Comparison of ENCODE assay signal across 20 cellular contexts in the genomic region with DNA sequence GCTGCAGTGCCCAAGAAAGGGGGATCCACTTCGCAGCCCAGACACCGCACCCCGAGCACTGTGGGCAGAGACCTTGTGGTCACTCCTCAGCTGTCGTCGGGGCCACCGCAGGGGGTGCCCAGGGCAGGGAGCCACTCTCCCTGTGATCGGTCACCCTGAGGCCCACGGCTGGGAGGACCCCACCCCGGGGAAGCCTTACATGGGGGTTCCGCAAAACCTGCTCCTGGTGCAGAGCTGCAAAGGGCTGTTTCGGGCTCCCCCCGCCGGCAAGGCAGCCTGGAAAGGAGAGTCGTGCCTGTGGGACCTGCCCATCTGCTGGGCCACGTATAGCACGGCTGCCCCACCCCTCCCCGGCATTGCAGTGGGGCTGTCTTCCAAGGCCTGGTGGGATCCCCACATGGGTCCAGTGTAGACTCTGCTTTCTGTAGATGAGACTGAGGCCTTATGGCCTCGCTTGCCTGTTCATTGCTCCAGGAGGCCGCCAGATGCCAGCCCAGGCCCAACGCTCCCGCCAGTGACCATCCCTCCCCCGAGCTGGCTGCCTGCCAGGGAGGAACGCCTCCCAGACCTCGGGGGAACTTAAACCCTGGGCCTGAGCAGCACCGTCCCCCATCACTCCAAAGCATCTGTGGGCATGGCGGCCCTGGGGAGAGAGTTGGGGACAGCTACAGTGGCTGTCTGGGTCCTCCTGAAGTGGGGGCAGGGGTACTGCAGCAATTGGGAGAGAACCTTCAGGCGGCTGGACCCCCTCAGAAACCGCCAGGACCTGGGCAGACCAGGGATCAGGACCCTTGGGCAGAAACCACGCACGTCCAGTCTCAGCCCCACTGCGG. TPM values are rescaled to one million over a fixed set of nuclear protein-coding genes. Genes with fewer than 3 reads are reported as not detected.
DNase-seq lines count a peak whose midpoint lies in the region; ATAC-seq, FAIRE-seq and TF ChIP-seq lines count a peak whose summit lies in the region.
"Had no signal": no experiment of that assay in that cellular context is flagged by ENCODE, and none has a peak within 500 bp of the region (broad histone marks: within the 10 kb centered on the region; RNA-seq: fewer than 3 reads in every experiment).

No MANE protein-coding gene starts in this region.

- peaks cover 6% of the 10 kb centered on the region for H3K4me1 Mint-ChIP-seq in T-helper 1 cell treated with Interleukin-12 subunit alpha and Interleukin-12 subunit beta and Interleukin-4 antibody, amounts not matched to agents 30 μg/mL and 1 μg/mL, for 36 hours (ENCODE audit: low read depth)
- H3K4me1 Mint-ChIP-seq in astrocyte (ENCODE audit: low read depth, unreplicated experiment) = no peaks in the 10 kb centered on the region

- no peak for ATAC-seq in upper lobe of right lung
- ATAC-seq in left lobe of liver = no peak
- ATAC-seq: left lung, PC-3, WTC11 had no signal

- no peaks in the 10 kb centered on the region for H3K36me3 ChIP-seq in astrocyte (ENCODE audit: insufficient read depth, low read length)
- no peaks in the 10 kb centered on the region for H3K36me3 ChIP-seq in upper lobe of right lung
- H3K36me3 ChIP-seq: transverse colon had no signal

- H4K20me1 ChIP-seq in astrocyte (ENCODE audit: insufficient read depth, low read length) = peaks cover 17% of the 10 kb centered on the region

- H3K27ac ChIP-seq in astrocyte (ENCODE audit: low read depth, low read length) (no peak overlapping the region), upper lobe of right lung (peak overlapping the region; percentile 24)
- H3K27ac ChIP-seq: GM23248, transverse colon had no signal

- H3K36me3 Mint-ChIP-seq in T-helper 1 cell treated with Interleukin-12 subunit alpha and Interleukin-12 subunit beta and Interleukin-4 antibody, amounts not matched to agents 30 μg/mL and 1 μg/mL, for 36 hours (ENCODE audit: low read depth) = no peaks in the 10 kb centered on the region
- no peaks in the 10 kb centered on the region for H3K36me3 Mint-ChIP-seq in astrocyte (ENCODE audit: low read depth, unreplicated experiment)
- H3K36me3 Mint-ChIP-seq: WTC11 had no signal

- no peak overlapping the region for H3K4me2 ChIP-seq in astrocyte (ENCODE audit: low read length)

- H3K9ac ChIP-seq in astrocyte (ENCODE audit: low read length) = no peak overlapping the region
- H3K9ac ChIP-seq: GM23248 had no signal

- H3K4me1 ChIP-seq in astrocyte (ENCODE audit: insufficient read depth, low read length) (peaks cover 22% of the 10 kb centered on the region), upper lobe of right lung (peaks cover 12% of the 10 kb centered on the region)

- H3K27me3 Mint-ChIP-seq in T-helper 1 cell treated with Interleukin-12 subunit alpha and Interleukin-12 subunit beta and Interleukin-4 antibody, amounts not matched to agents 30 μg/mL and 1 μg/mL, for 36 hours (ENCODE audit: low read depth) = no peaks in the 10 kb centered on the region
- no peaks in the 10 kb centered on the region for H3K27me3 Mint-ChIP-seq in astrocyte (ENCODE audit: low read depth, unreplicated experiment)

- H3K27me3 ChIP-seq in astrocyte (ENCODE audit: insufficient read depth, low read length) = no peaks in the 10 kb centered on the region
- no peaks in the 10 kb centered on the region for H3K27me3 ChIP-seq in upper lobe of right lung
- H3K27me3 ChIP-seq: transverse colon had no signal

- no peak overlapping the region for H3K4me3 ChIP-seq in astrocyte (ENCODE audit: insufficient read depth, low read depth, low read length)
- H3K4me3 ChIP-seq in upper lobe of right lung = no peak overlapping the region
- H3K4me3 ChIP-seq: GM23248, transverse colon had no signal

- H3K9me3 Mint-ChIP-seq in T-helper 1 cell treated with Interleukin-12 subunit alpha and Interleukin-12 subunit beta and Interleukin-4 antibody, amounts not matched to agents 30 μg/mL and 1 μg/mL, for 36 hours = no peaks in the 10 kb centered on the region
- H3K9me3 Mint-ChIP-seq in astrocyte (ENCODE audit: unreplicated experiment) = no peaks in the 10 kb centered on the region
- H3K9me3 Mint-ChIP-seq: WTC11 had no signal

- H3K27ac Mint-ChIP-seq in T-helper 1 cell treated with Interleukin-12 subunit alpha and Interleukin-12 subunit beta and Interleukin-4 antibody, amounts not matched to agents 30 μg/mL and 1 μg/mL, for 36 hours = no peak overlapping the region
- no peak overlapping the region for H3K27ac Mint-ChIP-seq in astrocyte (ENCODE audit: unreplicated experiment)
- H3K27ac Mint-ChIP-seq: WTC11 had no signal

- TF ChIP-seq CTCF in astrocyte (IDR thresholded peaks at IDR 0.05; ENCODE audit: insufficient read depth, low read depth, low read length) (no peak), upper lobe of right lung (IDR thresholded peaks at IDR 0.05) (no peak)

- H3K9me3 ChIP-seq in astrocyte (ENCODE audit: insufficient read depth, low read depth, low read length) = no peaks in the 10 kb centered on the region
- no peaks in the 10 kb centered on the region for H3K9me3 ChIP-seq in upper lobe of right lung
- H3K9me3 ChIP-seq: left lung, transverse colon had no signal

- peaks cover 10% of the 10 kb centered on the region for H3K79me2 ChIP-seq in astrocyte (ENCODE audit: insufficient read depth, low read length)

- intact Hi-C loops in upper lobe of right lung (cut with DNase I) = no loop called here

- no peak for FAIRE-seq in astrocyte (lab: Jason Lieb, UNC)
- FAIRE-seq: A204.1, G401.6, GM12891, small intestine had no signal

- peak overlapping the region; percentile 10 for H3K4me3 Mint-ChIP-seq in T-helper 1 cell treated with Interleukin-12 subunit alpha and Interleukin-12 subunit beta and Interleukin-4 antibody, amounts not matched to agents 30 μg/mL and 1 μg/mL, for 36 hours
- H3K4me3 Mint-ChIP-seq in astrocyte (ENCODE audit: unreplicated experiment) = peak overlapping the region; percentile 54

- DNase-seq in T-helper 1 cell (no peak), NCI-H524 (lab: John Stamatoyannopoulos, UW) (peak; percentile 86 to 88), astrocyte (ENCODE audit: low read depth) (no peak), upper lobe of right lung (no peak), T-helper 2 cell (no peak), left lobe of liver (ENCODE audit: low spot score) (no peak), medulla oblongata (ENCODE audit: extremely low spot score) (no peak)
- DNase-seq: activated effector memory CD4-positive, alpha-beta T cell treated with anti-CD3 and anti-CD28 coated beads, Interleukin-2, amount 50 U/mL, for 16 hours; cerebellar nuclear complex; GM23248; NCI-H446 treated with DMSO at 0.1 percent for 48 hours; PC-3; small intestine; transverse colon had no signal

- H2AFZ ChIP-seq in astrocyte (ENCODE audit: low read depth, low read length) = no peak overlapping the region
- H2AFZ ChIP-seq: GM23248 had no signal

RNA-seq across cellular contexts. Expression of a gene that starts 1.6 kb away (rescaled TPM):
- 14.0 and 17.4 TPM in 2 replicates for total RNA-seq in astrocyte
- total RNA-seq in upper lobe of right lung = 15.5 TPM
- total RNA-seq in left lobe of liver = 13.8 TPM

RNA-seq across cellular contexts. Expression of a gene that starts 8.3 kb away (rescaled TPM):
- total RNA-seq in astrocyte = 2.7 and 4.2 TPM in 2 replicates
- total RNA-seq in upper lobe of right lung = 10.0 TPM
- 2.1 TPM for total RNA-seq in left lobe of liver

RNA-seq across cellular contexts. Expression of a gene that starts 34.8 kb away (rescaled TPM):
- total RNA-seq in astrocyte (13.8 and 18.6 TPM in 2 replicates), upper lobe of right lung (7.2 TPM), left lobe of liver (7.2 TPM)

RNA-seq across cellular contexts. Expression of a gene that starts 37.8 kb away (rescaled TPM):
- total RNA-seq in astrocyte = 52.6 and 59.4 TPM in 2 replicates
- total RNA-seq in upper lobe of right lung = 27.3 TPM
- total RNA-seq in left lobe of liver = 4.8 TPM

RNA-seq across cellular contexts. Expression of a gene that starts 45.3 kb away (rescaled TPM):
- total RNA-seq in astrocyte (71.5 and 71.7 TPM in 2 replicates), upper lobe of right lung (36.4 TPM), left lobe of liver (39.5 TPM)

Comparison
In these comparisons a context has a peak if more than half of its experiments do, and no peak if none do; other contexts are left out.
1. DNase-seq: peak in NCI-H524 (2 of 2); none in T-helper 1 cell (0 of 5), astrocyte (single experiment), upper lobe of right lung (single experiment), T-helper 2 cell (0 of 5), left lobe of liver (single experiment) and medulla oblongata (single experiment).